Comparison of ENCODE assay signal across 8 cellular contexts in genomic region chr16:29995330-29995910, GRCh38. TPM values are rescaled to one million over a fixed set of nuclear protein-coding genes. Genes with fewer than 3 reads are reported as not detected.
DNase-seq lines count a peak whose midpoint lies in the region; ATAC-seq and TF ChIP-seq lines count a peak whose summit lies in the region.

A gene with protein sequence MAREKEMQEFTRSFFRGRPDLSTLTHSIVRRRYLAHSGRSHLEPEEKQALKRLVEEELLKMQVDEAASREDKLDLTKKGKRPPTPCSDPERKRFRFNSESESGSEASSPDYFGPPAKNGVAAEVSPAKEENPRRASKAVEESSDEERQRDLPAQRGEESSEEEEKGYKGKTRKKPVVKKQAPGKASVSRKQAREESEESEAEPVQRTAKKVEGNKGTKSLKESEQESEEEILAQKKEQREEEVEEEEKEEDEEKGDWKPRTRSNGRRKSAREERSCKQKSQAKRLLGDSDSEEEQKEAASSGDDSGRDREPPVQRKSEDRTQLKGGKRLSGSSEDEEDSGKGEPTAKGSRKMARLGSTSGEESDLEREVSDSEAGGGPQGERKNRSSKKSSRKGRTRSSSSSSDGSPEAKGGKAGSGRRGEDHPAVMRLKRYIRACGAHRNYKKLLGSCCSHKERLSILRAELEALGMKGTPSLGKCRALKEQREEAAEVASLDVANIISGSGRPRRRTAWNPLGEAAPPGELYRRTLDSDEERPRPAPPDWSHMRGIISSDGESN (minus strand): TSS chr16:29995617. CDS start chr16:29995605, 12 bp downstream.

- no peaks in the 10 kb centered on the region for H3K9me2 ChIP-seq in PC-3 (replicated peaks; ENCODE audit: low read length)

- peak; percentile 50 for ATAC-seq in GM21528 (IDR thresholded peaks at IDR 0.05; ENCODE audit: low FRiP score, unreplicated experiment)
- ATAC-seq in PC-3, result peak; percentile 42

- TF ChIP-seq EP300 in Ishikawa (IDR thresholded peaks at IDR 0.05; ENCODE audit: borderline replicate concordance), result peak; percentile 18; the same call in 1 of the 2 replicates

- H3K4me2 ChIP-seq in PC-3 (ENCODE audit: low read length), result peak within 1 kb of the TSS; percentile 100

- BruUV-seq in PC-3 (replicated peaks; lab: Mats Ljungman, UMichigan), result TSS peak; percentile 71

- peaks cover 12% of the 10 kb centered on the region for H3K79me2 ChIP-seq in PC-3 (ENCODE audit: low read length)

- H3K36me3 ChIP-seq in PC-3 (ENCODE audit: low read depth, low read length), result peaks cover 8% of the 10 kb centered on the region; the same call in 1 of the 2 replicates
- H3K36me3 ChIP-seq in mucosa of stomach (ENCODE audit: control insufficient read depth, insufficient read depth, low read length), result no peaks in the 10 kb centered on the region

- peak within 1 kb of the TSS; percentile 92 for H3K27ac ChIP-seq in PC-3 (ENCODE audit: low read length)

- H3K9me3 ChIP-seq in PC-3 (ENCODE audit: low read length) (no peaks in the 10 kb centered on the region), mucosa of stomach (ENCODE audit: control insufficient read depth, low read length) (no peaks in the 10 kb centered on the region)

- CTCF ChIA-PET in PC-3 (lab: Charles Lee), result no interaction called here

- peak; percentile 65 for DNase-seq in DMS114 treated with DMSO at 0.1 percent for 48 hours (lab: John Stamatoyannopoulos, UW; ENCODE audit: unreplicated experiment)
- peak; percentile 77 for DNase-seq in PC-3
- DNase-seq in activated T-cell treated with anti-CD3 and anti-CD28 coated beads for 48 hours (ENCODE audit: low read depth), result peak; percentile 85
- DNase-seq in epithelial cell of proximal tubule (ENCODE audit: low read depth), result peak; percentile 18
- peak; percentile 61 to 74 for DNase-seq in stimulated activated CD8-positive, alpha-beta memory T cell treated with anti-CD3 and anti-CD28 coated beads, Interleukin-7, amount 100 ng/mL, for 1 hour (ENCODE audit: low read depth in 2 of 2)

- intact Hi-C loops in PC-3 (cut with micrococcal nuclease), result no loop called here

- TF ChIP-seq CTCF in PC-3 (conservative IDR thresholded peaks at IDR 0.05; ENCODE audit: low read depth, low read length) (no peak), epithelial cell of proximal tubule (conservative IDR thresholded peaks at IDR 0.05; ENCODE audit: low read depth, low read length) (no peak)

- no peaks in the 10 kb centered on the region for H4K20me1 ChIP-seq in PC-3 (ENCODE audit: low read length)

- no peaks in the 10 kb centered on the region for H3F3A ChIP-seq in PC-3 (ENCODE audit: low read length, unreplicated experiment)

- H3K4me3 ChIP-seq in PC-3 (ENCODE audit: low read length) (peak within 1 kb of the TSS; percentile 91), epithelial cell of proximal tubule (ENCODE audit: low read depth, low read length) (peak within 1 kb of the TSS; percentile 97), mucosa of stomach (ENCODE audit: low read length) (peak within 1 kb of the TSS; percentile 85)

- POLR2A ChIA-PET in PC-3 (lab: Charles Lee; ENCODE audit: unreplicated experiment), result no interaction called here

- no peak for TF ChIP-seq RAD21 in Ishikawa (IDR thresholded peaks at IDR 0.05; ENCODE audit: low read depth)

- H3K27me3 ChIP-seq in PC-3 (ENCODE audit: low read length), result no peaks in the 10 kb centered on the region
- no peaks in the 10 kb centered on the region for H3K27me3 ChIP-seq in mucosa of stomach (ENCODE audit: control insufficient read depth, insufficient read depth, low read length)

- H2AFZ ChIP-seq in PC-3 (ENCODE audit: low read length), result peak within 1 kb of the TSS; percentile 100

- H3K9ac ChIP-seq in PC-3 (ENCODE audit: low read length), result peak within 1 kb of the TSS; percentile 100
- peak within 1 kb of the TSS; percentile 87 for H3K9ac ChIP-seq in mucosa of stomach (ENCODE audit: low read length)

- H3K4me1 ChIP-seq in PC-3 (ENCODE audit: insufficient read depth, low read length) (peaks cover 24% of the 10 kb centered on the region), mucosa of stomach (ENCODE audit: control insufficient read depth, insufficient read depth, low read length) (peaks cover 20% of the 10 kb centered on the region)

TF ChIP-seq in Ishikawa, 13 proteins besides CTCF, POLR2A, EP300 and RAD21:
- TF ChIP-seq, protein P1, sequence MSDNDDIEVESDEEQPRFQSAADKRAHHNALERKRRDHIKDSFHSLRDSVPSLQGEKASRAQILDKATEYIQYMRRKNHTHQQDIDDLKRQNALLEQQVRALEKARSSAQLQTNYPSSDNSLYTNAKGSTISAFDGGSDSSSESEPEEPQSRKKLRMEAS (IDR thresholded peaks at IDR 0.05), result peak; percentile 98
- TF ChIP-seq, protein P2, sequence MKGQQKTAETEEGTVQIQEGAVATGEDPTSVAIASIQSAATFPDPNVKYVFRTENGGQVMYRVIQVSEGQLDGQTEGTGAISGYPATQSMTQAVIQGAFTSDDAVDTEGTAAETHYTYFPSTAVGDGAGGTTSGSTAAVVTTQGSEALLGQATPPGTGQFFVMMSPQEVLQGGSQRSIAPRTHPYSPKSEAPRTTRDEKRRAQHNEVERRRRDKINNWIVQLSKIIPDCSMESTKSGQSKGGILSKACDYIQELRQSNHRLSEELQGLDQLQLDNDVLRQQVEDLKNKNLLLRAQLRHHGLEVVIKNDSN (IDR thresholded peaks at IDR 0.05), result no peak
- TF ChIP-seq ZBTB7A (IDR thresholded peaks at IDR 0.05; ENCODE audit: low read depth), result no peak; the same call in 1 of the 2 replicates
- no peak for TF ChIP-seq CEBPB (IDR thresholded peaks at IDR 0.05)
- peak; percentile 9; the same call in 1 of the 2 replicates for TF ChIP-seq EGR1 (IDR thresholded peaks at IDR 0.05)
- peak; percentile 84 for TF ChIP-seq YY1 (IDR thresholded peaks at IDR 0.05; ENCODE audit: low read depth)
- no peak; the same call in none of the 2 replicates for TF ChIP-seq NFIC (IDR thresholded peaks at IDR 0.05)
- TF ChIP-seq REST (IDR thresholded peaks at IDR 0.05; ENCODE audit: low read depth), result no peak; the same call in 1 of the 2 replicates
- TF ChIP-seq TCF12 (IDR thresholded peaks at IDR 0.05; ENCODE audit: low read depth), result peak; percentile 47; the same call in 1 of the 2 replicates
- no peak for TF ChIP-seq CREB1 (IDR thresholded peaks at IDR 0.05; ENCODE audit: low read depth)

RNA-seq across cellular contexts. Expression of the gene that starts here (rescaled TPM):
- 18.4 and 26.8 TPM in 2 replicates for total RNA-seq in PC-3 (2014; rRNA removed)
- 9.5 and 14.0 TPM in 2 replicates for total RNA-seq in epithelial cell of proximal tubule

Comparison
In these comparisons a context has a peak if more than half of its experiments do, and no peak if none do; other contexts are left out.
1. Peak in every context shown above with its lines: DNase-seq, ATAC-seq, H3K4me3 ChIP-seq and H3K27ac ChIP-seq.
2. DNase-seq: peak in every context shown above with its lines; median percentile 85 in activated T-cell treated with anti-CD3 and anti-CD28 coated beads for 48 hours; 77 in PC-3; 68 in stimulated activated CD8-positive, alpha-beta memory T cell treated with anti-CD3 and anti-CD28 coated beads, Interleukin-7, amount 100 ng/mL, for 1 hour; 65 in DMS114 treated with DMSO at 0.1 percent for 48 hours; 18 in epithelial cell of proximal tubule.